24 cellular contexts compared by ENCODE assay signal in genomic region chr7:15370441-15370840, GRCh38.
"Had no signal": no experiment of that assay in that cellular context is flagged by ENCODE, and none has a peak within 500 bp of the region (broad histone marks: within the 10 kb centered on the region; RNA-seq: fewer than 3 reads in every experiment).

No MANE protein-coding gene starts in this region.

- H3K27me3 ChIP-seq: adrenal gland, breast epithelium had no signal

- H3K4me3 ChIP-seq: adrenal gland, breast epithelium had no signal

- H3K27ac ChIP-seq: adrenal gland, breast epithelium, VCaP had no signal

- H3K9me3 ChIP-seq: adrenal gland, breast epithelium had no signal

- H3K36me3 ChIP-seq: adrenal gland, breast epithelium had no signal

- ATAC-seq: activated CD4-positive, alpha-beta T cell treated with anti-CD3 and anti-CD28 coated beads for 36 hours; T-cell had no signal

- H3K4me1 ChIP-seq: adrenal gland, breast epithelium had no signal

- DNase-seq: activated CD4-positive, alpha-beta memory T cell treated with anti-CD3 and anti-CD28 coated beads, Interleukin-2, amount 10 ng/mL, durations not matched to agents 7 days and 5 days; activated CD4-positive, alpha-beta T cell treated with anti-CD3 and anti-CD28 coated beads for 36 hours; activated CD4-positive, alpha-beta T cell treated with anti-CD3 and anti-CD28 coated beads, Interleukin-2, amount 50 U/mL, for 1 hour; activated CD4-positive, CD25-positive, alpha-beta regulatory T cell; activated naive CD4-positive, alpha-beta T cell treated with anti-CD3 and anti-CD28 coated beads, Interleukin-2, amount 50 U/mL, for 16 hours; activated naive CD8-positive, alpha-beta T cell treated with anti-CD3 and anti-CD28 coated beads, Interleukin-2, amount 10 ng/mL, durations not matched to agents 7 days and 5 days; adrenal gland; aorta; central memory CD4-positive, alpha-beta T cell; Kasumi-1; KBM-7; NCI-H1105 treated with DMSO at 0.1 percent for 48 hours; NCI-H1436 treated with DMSO at 0.1 percent for 48 hours; NCI-H187; NCI-H2081; NCI-H2227 treated with DMSO at 0.1 percent for 48 hours; NCI-H446 treated with DMSO at 0.1 percent for 48 hours; NCI-H526; NCI-H774; SIG-M5; T-cell; T-helper 2 cell had no signal
